In genomic region chr19:38691938-38692457, GRCh38 we compare ENCODE assay signal across 8 cellular contexts. TPM values are rescaled to one million over a fixed set of nuclear protein-coding genes. Genes with fewer than 3 reads are reported as not detected.
A peak's percentile ranks its signal among the peaks of the same experiment; 100 is the strongest.
DNase-seq lines count a peak whose midpoint lies in the region; ATAC-seq and TF ChIP-seq lines count a peak whose summit lies in the region.

No MANE protein-coding gene starts in this region.

- no peaks in the 10 kb centered on the region for H3K9me3 Mint-ChIP-seq in activated naive CD4-positive, alpha-beta T cell treated with anti-CD3 and anti-CD28 coated beads, Interleukin-2, amount 10 ng/mL, durations not matched to agents 7 days and 5 days

- peaks cover 39% of the 10 kb centered on the region for H3K36me3 Mint-ChIP-seq in activated naive CD4-positive, alpha-beta T cell treated with anti-CD3 and anti-CD28 coated beads, Interleukin-2, amount 10 ng/mL, durations not matched to agents 7 days and 5 days

- TF ChIP-seq CTCF in sigmoid colon (IDR thresholded peaks at IDR 0.05), result no peak

- H3K4me1 Mint-ChIP-seq in activated naive CD4-positive, alpha-beta T cell treated with anti-CD3 and anti-CD28 coated beads, Interleukin-2, amount 10 ng/mL, durations not matched to agents 7 days and 5 days, result peaks cover 80% of the 10 kb centered on the region

- peak in 2 of 4 donors; percentile 89 to 98 for TF ChIP-seq EP300 in sigmoid colon (IDR thresholded peaks at IDR 0.05)

- H3K27me3 Mint-ChIP-seq in activated naive CD4-positive, alpha-beta T cell treated with anti-CD3 and anti-CD28 coated beads, Interleukin-2, amount 10 ng/mL, durations not matched to agents 7 days and 5 days, result no peaks in the 10 kb centered on the region

- peak in 1 of 2 donors; percentile 51 for TF ChIP-seq POLR2A in sigmoid colon (IDR thresholded peaks at IDR 0.05)

- H3K27me3 ChIP-seq in sigmoid colon, result no peaks in the 10 kb centered on the region

- peak; percentile 48 to 78 for ATAC-seq in left cardiac atrium
- ATAC-seq in GM19395 (IDR thresholded peaks at IDR 0.05; ENCODE audit: unreplicated experiment), result no peak
- ATAC-seq in GM18502 (IDR thresholded peaks at IDR 0.05; ENCODE audit: poor library complexity, unreplicated experiment), result no peak

- intact Hi-C loops in left cardiac atrium (cut with DNase I) (no loop called here), sigmoid colon (cut with DNase I) (loop anchor here (2.0 kb wide), 1 partner anchor 43 kb away; no protein-coding TSS in a partner anchor)

- peak overlapping the region; percentile 91 to 97 (median 96) for H3K27ac ChIP-seq in sigmoid colon

- H3K4me3 ChIP-seq in sigmoid colon, result peak overlapping the region in 1 of 4 donors; percentile 6

- CTCF ChIA-PET in activated naive CD4-positive, alpha-beta T cell treated with anti-CD3 and anti-CD28 coated beads, Interleukin-2, amount 10 ng/mL, durations not matched to agents 7 days and 5 days (lab: Charles Lee), result no interaction called here

- H3K36me3 ChIP-seq in sigmoid colon, result peaks cover 0 to 5% (median 0%) of the 10 kb centered on the region in 4 donors

- H3K4me1 ChIP-seq in sigmoid colon, result peaks cover 0 to 89% (median 84%) of the 10 kb centered on the region in 4 donors

- H3K9me3 ChIP-seq in sigmoid colon, result no peaks in the 10 kb centered on the region

- WGBS in sigmoid colon, 2 donors, result 77% methylated on average over 15 of the region's 15 CpGs

- H3K4me3 Mint-ChIP-seq in activated naive CD4-positive, alpha-beta T cell treated with anti-CD3 and anti-CD28 coated beads, Interleukin-2, amount 10 ng/mL, durations not matched to agents 7 days and 5 days, result no peak overlapping the region

- no peak overlapping the region for H3K27ac Mint-ChIP-seq in activated naive CD4-positive, alpha-beta T cell treated with anti-CD3 and anti-CD28 coated beads, Interleukin-2, amount 10 ng/mL, durations not matched to agents 7 days and 5 days

- DNase-seq in GF-D8 (lab: John Stamatoyannopoulos, UW) (peak; percentile 31), amniotic epithelial cell (ENCODE audit: low read depth) (peak; percentile 99), left cardiac atrium (peak; percentile 73), sigmoid colon (peak; percentile 94), CD1c-positive myeloid dendritic cell (ENCODE audit: extremely low spot score) (no peak)
- DNase-seq in activated naive CD4-positive, alpha-beta T cell treated with anti-CD3 and anti-CD28 coated beads, Interleukin-2, amount 10 ng/mL, durations not matched to agents 7 days and 5 days, result no peak

RNA-seq across cellular contexts. Expression of gene ACTN4, which starts 44.5 kb away (rescaled TPM):
- 100 to 1,000 TPM; 160 to 333 TPM for total RNA-seq in left cardiac atrium
- 100 to 1,000 TPM; 131 to 328 (median 197) TPM for total RNA-seq in sigmoid colon
- polyA plus RNA-seq in sigmoid colon, result 100 to 1,000 TPM; 122 to 456 (median 176) TPM

RNA-seq across cellular contexts. Expression of gene CAPN12, which starts 52.3 kb away (rescaled TPM):
- total RNA-seq in left cardiac atrium (under 1 TPM; 0.77 to 0.81 TPM), sigmoid colon (1 to 10 TPM in 1 of 4 donors, under 1 TPM in 2, not detected in 1; 0.33 to 3.0 (median 0.54) TPM)
- polyA plus RNA-seq in sigmoid colon, result 10 to 100 TPM in 1 of 3 donors, 1 to 10 TPM in 2; 5.3 to 14.3 (median 6.0) TPM

Comparison
In these comparisons a context has a peak if more than half of its experiments do, and no peak if none do; other contexts are left out.
1. DNase-seq: peak in GF-D8 (single experiment), amniotic epithelial cell (single experiment), left cardiac atrium (single experiment) and sigmoid colon (single experiment); none in activated naive CD4-positive, alpha-beta T cell treated with anti-CD3 and anti-CD28 coated beads, Interleukin-2, amount 10 ng/mL, durations not matched to agents 7 days and 5 days (single experiment) and CD1c-positive myeloid dendritic cell (single experiment).
2. ATAC-seq: peak in left cardiac atrium (2 of 2); none in GM19395 (single experiment) and GM18502 (single experiment).